30 cellular contexts compared by ENCODE assay signal in the genomic region with DNA sequence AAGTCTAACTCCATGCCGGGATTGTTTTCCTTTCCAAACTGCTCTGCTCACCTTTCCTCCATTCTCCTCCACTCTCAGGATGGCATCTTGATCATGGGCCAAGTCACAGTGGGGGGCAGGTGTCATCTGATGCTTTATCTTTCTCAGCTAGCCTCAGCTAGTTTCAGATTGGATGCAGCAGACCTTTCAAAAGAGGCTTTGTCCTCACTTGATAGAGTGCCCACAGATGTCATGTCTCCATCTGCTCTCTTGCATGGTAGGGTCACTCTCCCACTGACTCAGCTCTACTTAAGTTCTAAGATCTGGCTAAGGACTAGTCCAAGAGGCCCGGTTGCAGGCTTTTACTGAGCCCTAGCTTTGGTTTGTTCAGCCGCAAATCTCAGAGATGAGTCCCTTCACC.
DNase-seq lines count a peak whose midpoint lies in the region; ATAC-seq, FAIRE-seq and TF ChIP-seq lines count a peak whose summit lies in the region.
"Had no signal": no experiment of that assay in that cellular context is flagged by ENCODE, and none has a peak within 500 bp of the region (broad histone marks: within the 10 kb centered on the region; RNA-seq: fewer than 3 reads in every experiment).

No MANE protein-coding gene starts in this region.

- CTCF ChIA-PET in HepG2 (lab: Yijun Ruan, JAX; ENCODE audit: low intra/inter-chr PET ratio, low total read pairs), result no interaction called here

- no peaks in the 10 kb centered on the region for H3K4me1 ChIP-seq in HepG2 (ENCODE audit: insufficient read depth, low read length)
- H3K4me1 ChIP-seq: upper lobe of left lung had no signal

- no peaks in the 10 kb centered on the region for H3K79me2 ChIP-seq in HepG2 (ENCODE audit: insufficient read depth, low read length)

- no peak overlapping the region for H3K9ac ChIP-seq in HepG2 (ENCODE audit: insufficient read depth, low read depth, low read length)
- H3K9ac ChIP-seq: GM23248 had no signal

- H4K20me1 ChIP-seq in HepG2 (ENCODE audit: insufficient read depth, low read length), result no peaks in the 10 kb centered on the region

- no peak overlapping the region for H3K4me2 ChIP-seq in HepG2 (ENCODE audit: low read depth, low read length)

- in situ Hi-C loops in HepG2 (cut with HindIII; ENCODE audit: extremely low pct_ligation_motif_present, low pct_unique_long_range_greater_than_20kb), result loop anchor here (10.0 kb wide), 1 partner anchor 982 kb away; no protein-coding TSS in a partner anchor

- no TSS peak for BruUV-seq in HepG2 (replicated peaks; lab: Mats Ljungman, UMichigan)

- H3K4me3 ChIP-seq in WERI-Rb-1 (ENCODE audit: low read depth, low read length) (no peak overlapping the region), HepG2 (replicated peaks in 1 of 3; ENCODE audit: insufficient read depth in 1 of 3, low read depth in 2 of 3, low read length in 3 of 3) (no peak overlapping the region)
- H3K4me3 ChIP-seq: coronary artery, GM23248, mucosa of descending colon, upper lobe of left lung had no signal

- 42% methylated on average over 3 of the region's 3 CpGs for WGBS in HepG2 (ENCODE audit: low lambda C conversion rate)

- H3K36me3 ChIP-seq in WERI-Rb-1, result no peaks in the 10 kb centered on the region
- no peaks in the 10 kb centered on the region for H3K36me3 ChIP-seq in HepG2 (replicated peaks in 1 of 2; ENCODE audit: control insufficient read depth in 1 of 2, insufficient read depth in 2 of 2, low read length in 2 of 2)
- H3K36me3 ChIP-seq: upper lobe of left lung had no signal

- DNase-seq in NCI-H2171 treated with DMSO at 0.1 percent for 48 hours (lab: John Stamatoyannopoulos, UW) (peak; percentile 28), NCI-H2171 (lab: John Stamatoyannopoulos, UW) (no peak), NCI-H510A (lab: John Stamatoyannopoulos, UW) (peak; percentile 14), WERI-Rb-1 (peak; percentile 58), activated gamma-delta T cell (lab: John Stamatoyannopoulos, UW) (no peak), HepG2 (ENCODE audit: low spot score) (no peak)
- no peak for DNase-seq in activated CD4-positive, alpha-beta T cell treated with anti-CD3 and anti-CD28 coated beads for 48 hours
- no peak for DNase-seq in activated CD4-positive, CD25-positive, alpha-beta regulatory T cell (lab: John Stamatoyannopoulos, UW)
- DNase-seq: activated CD4-positive, alpha-beta T cell treated with anti-CD3 and anti-CD28 coated beads for 4 hours; activated effector memory CD4-positive, alpha-beta T cell treated with anti-CD3 and anti-CD28 coated beads, Interleukin-2, amount 50 U/mL, for 16 hours; activated naive CD8-positive, alpha-beta T cell treated with anti-CD3 and anti-CD28 coated beads for 36 hours; activated T-cell treated with anti-CD3 and anti-CD28 coated beads for 4 hours; anterior cingulate cortex; CD4-positive, CD25-positive, alpha-beta regulatory T cell; effector memory CD4-positive, alpha-beta T cell; hypothalamus; left colon; mucosa of descending colon; natural killer cell; NCI-H1092; NCI-H1930; NCI-H2227 treated with DMSO at 0.1 percent for 48 hours; SIG-M5; stimulated activated CD4-positive, alpha-beta T cell treated with anti-CD3 and anti-CD28 coated beads, Interleukin-15, amount 100 ng/mL, for 24 hours; substantia nigra; upper lobe of left lung had no signal

- H3K27me3 ChIP-seq in WERI-Rb-1 (ENCODE audit: insufficient read depth, low read depth, severe bottlenecking) (no peaks in the 10 kb centered on the region), HepG2 (ENCODE audit: control insufficient read depth in 1 of 2, insufficient read depth in 2 of 2, low read length in 2 of 2) (no peaks in the 10 kb centered on the region)
- H3K27me3 ChIP-seq: upper lobe of left lung had no signal

- POLR2A ChIA-PET in HepG2 (lab: Yijun Ruan, JAX), result no interaction called here

- no peak for FAIRE-seq in HepG2 (lab: Jason Lieb, UNC)
- FAIRE-seq: A204.1 had no signal

- H3K9me3 ChIP-seq in WERI-Rb-1 (ENCODE audit: severe bottlenecking) (no peaks in the 10 kb centered on the region), HepG2 (ENCODE audit: low read length) (no peaks in the 10 kb centered on the region)
- H3K9me3 ChIP-seq: mucosa of descending colon, upper lobe of left lung had no signal

- H3K27ac ChIP-seq in WERI-Rb-1 (peak overlapping the region; percentile 8; the same call in 1 of the 2 replicates), HepG2 (ENCODE audit: extremely low read length, insufficient read depth, low read length) (no peak overlapping the region)
- H3K27ac ChIP-seq: coronary artery, epithelial cell of prostate, GM23248, upper lobe of left lung had no signal

- TF ChIP-seq EP300 in HepG2 (IDR thresholded peaks at IDR 0.05; ENCODE audit: low read depth in 2 of 2, low read length in 2 of 2) (no peak), HepG2 (CRISPR knock-in tag; IDR thresholded peaks at IDR 0.05; ENCODE audit: borderline replicate concordance) (no peak)

- intact Hi-C loops in HepG2 (cut with micrococcal nuclease; ENCODE audit: unreplicated experiment), result no loop called here

- H2AFZ ChIP-seq in HepG2 (ENCODE audit: low read length), result no peak overlapping the region
- H2AFZ ChIP-seq: GM23248 had no signal

- TF ChIP-seq POLR2A in HepG2 (IDR thresholded peaks at IDR 0.05; ENCODE audit: insufficient read depth in 1 of 2, low read depth in 2 of 2, low read length in 2 of 2), result no peak

- no peak for TF ChIP-seq RAD21 in HepG2 (CRISPR knock-in tag; IDR thresholded peaks at IDR 0.05)

- no peak for ATAC-seq in HepG2
- ATAC-seq: left colon, mucosa of descending colon, natural killer cell had no signal

- TF ChIP-seq CTCF in WERI-Rb-1 (IDR thresholded peaks at IDR 0.05; ENCODE audit: low read depth, low read length), result no peak
- TF ChIP-seq CTCF in HepG2 (CRISPR knock-in tag; IDR thresholded peaks at IDR 0.05), result no peak

TF ChIP-seq in HepG2, 621 proteins besides CTCF, POLR2A, EP300 and RAD21:
- no peak for TF ChIP-seq ZNF441 (CRISPR knock-in tag; IDR thresholded peaks at IDR 0.05; ENCODE audit: borderline replicate concordance)
- TF ChIP-seq ZC3H13 (CRISPR knock-in tag; IDR thresholded peaks at IDR 0.05), result no peak
- TF ChIP-seq, protein P1, sequence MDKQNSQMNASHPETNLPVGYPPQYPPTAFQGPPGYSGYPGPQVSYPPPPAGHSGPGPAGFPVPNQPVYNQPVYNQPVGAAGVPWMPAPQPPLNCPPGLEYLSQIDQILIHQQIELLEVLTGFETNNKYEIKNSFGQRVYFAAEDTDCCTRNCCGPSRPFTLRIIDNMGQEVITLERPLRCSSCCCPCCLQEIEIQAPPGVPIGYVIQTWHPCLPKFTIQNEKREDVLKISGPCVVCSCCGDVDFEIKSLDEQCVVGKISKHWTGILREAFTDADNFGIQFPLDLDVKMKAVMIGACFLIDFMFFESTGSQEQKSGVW (CRISPR knock-in tag; IDR thresholded peaks at IDR 0.05; ENCODE audit: borderline replicate concordance), result no peak
- no peak for TF ChIP-seq ZNF775 (CRISPR knock-in tag; IDR thresholded peaks at IDR 0.05; ENCODE audit: borderline replicate concordance)
- TF ChIP-seq ZNF264 (CRISPR knock-in tag; IDR thresholded peaks at IDR 0.05), result no peak
- TF ChIP-seq ARHGAP35 (CRISPR knock-in tag; IDR thresholded peaks at IDR 0.05; ENCODE audit: borderline replicate concordance), result no peak
- no peak for TF ChIP-seq KLF15 (CRISPR knock-in tag; IDR thresholded peaks at IDR 0.05; ENCODE audit: borderline replicate concordance)
- TF ChIP-seq ZBTB3 (CRISPR knock-in tag; IDR thresholded peaks at IDR 0.05; ENCODE audit: borderline replicate concordance, low read depth), result no peak
- TF ChIP-seq, protein P2, sequence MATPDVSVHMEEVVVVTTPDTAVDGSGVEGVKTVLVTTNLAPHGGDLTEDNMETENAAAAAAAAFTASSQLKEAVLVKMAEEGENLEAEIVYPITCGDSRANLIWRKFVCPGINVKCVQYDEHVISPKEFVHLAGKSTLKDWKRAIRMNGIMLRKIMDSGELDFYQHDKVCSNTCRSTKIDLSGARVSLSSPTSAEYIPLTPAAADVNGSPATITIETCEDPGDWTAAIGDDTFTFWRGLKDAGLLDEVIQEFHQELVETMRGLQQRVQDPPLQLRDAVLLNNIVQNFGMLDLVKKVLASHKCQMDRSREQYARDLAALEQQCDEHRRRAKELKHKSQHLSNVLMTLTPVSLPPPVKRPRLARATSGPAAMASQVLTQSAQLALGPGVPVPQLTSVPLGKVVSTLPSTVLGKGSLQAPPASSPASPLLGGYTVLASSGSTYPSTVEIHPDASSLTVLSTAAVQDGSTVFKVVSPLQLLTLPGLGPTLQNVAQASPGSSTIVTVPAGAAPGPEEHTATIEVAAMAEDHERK (CRISPR knock-in tag; IDR thresholded peaks at IDR 0.05; ENCODE audit: low read depth), result no peak
- no peak for TF ChIP-seq SOX13 (IDR thresholded peaks at IDR 0.05)
- TF ChIP-seq SOX13 (CRISPR knock-in tag; conservative IDR thresholded peaks at IDR 0.05 in 1 of 2, IDR thresholded peaks at IDR 0.05 in 1 of 2), result no peak
- no peak for TF ChIP-seq ZIK1 (CRISPR knock-in tag; IDR thresholded peaks at IDR 0.05; ENCODE audit: borderline replicate concordance, low read depth)
- TF ChIP-seq SIN3A (IDR thresholded peaks at IDR 0.05; ENCODE audit: borderline replicate concordance, low read depth, low read length), result no peak
- TF ChIP-seq ZNF589 (CRISPR knock-in tag; conservative IDR thresholded peaks at IDR 0.05), result no peak
- TF ChIP-seq ZNF510 (CRISPR knock-in tag; IDR thresholded peaks at IDR 0.05; ENCODE audit: low read depth), result no peak
- TF ChIP-seq PHF21A (CRISPR knock-in tag; IDR thresholded peaks at IDR 0.05), result no peak
- no peak for TF ChIP-seq ZNF292 (CRISPR knock-in tag; IDR thresholded peaks at IDR 0.05; ENCODE audit: borderline replicate concordance, low read depth)
- TF ChIP-seq, protein P3, sequence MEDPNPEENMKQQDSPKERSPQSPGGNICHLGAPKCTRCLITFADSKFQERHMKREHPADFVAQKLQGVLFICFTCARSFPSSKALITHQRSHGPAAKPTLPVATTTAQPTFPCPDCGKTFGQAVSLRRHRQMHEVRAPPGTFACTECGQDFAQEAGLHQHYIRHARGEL (CRISPR knock-in tag; IDR thresholded peaks at IDR 0.05), result no peak

Comparison
In these comparisons a context has a peak if more than half of its experiments do, and no peak if none do; other contexts are left out.
1. DNase-seq: peak in NCI-H2171 treated with DMSO at 0.1 percent for 48 hours (single experiment), NCI-H510A (single experiment) and WERI-Rb-1 (single experiment); none in NCI-H2171 (single experiment), activated CD4-positive, alpha-beta T cell treated with anti-CD3 and anti-CD28 coated beads for 48 hours (single experiment), activated gamma-delta T cell (single experiment), HepG2 (single experiment) and activated CD4-positive, CD25-positive, alpha-beta regulatory T cell (0 of 4).